Comparison of ENCODE assay signal across 8 cellular contexts in the genomic region with DNA sequence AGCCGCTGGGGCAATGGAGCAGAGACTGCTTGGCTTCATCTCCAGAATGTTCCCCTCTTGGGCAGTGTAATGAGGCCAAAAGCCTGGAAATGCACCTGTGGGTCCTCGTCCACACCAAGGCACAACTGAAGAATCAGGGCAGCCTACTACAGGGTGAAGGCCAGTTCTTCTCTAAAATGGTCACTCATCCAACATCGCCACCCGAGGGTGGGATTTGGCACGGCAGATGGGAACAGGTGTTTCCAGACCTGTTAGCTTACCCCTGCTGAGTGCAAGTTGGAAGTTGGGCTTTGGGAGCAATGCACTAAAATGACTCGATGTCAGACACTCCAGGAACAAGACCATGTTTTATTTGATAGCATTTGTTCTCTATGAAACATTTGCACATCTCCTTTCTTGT.
A peak's percentile ranks its signal among the peaks of the same experiment; 100 is the strongest.
DNase-seq lines count a peak whose midpoint lies in the region; ATAC-seq and TF ChIP-seq lines count a peak whose summit lies in the region.
"Had no signal": no experiment of that assay in that cellular context is flagged by ENCODE, and none has a peak within 500 bp of the region (broad histone marks: within the 10 kb centered on the region; RNA-seq: fewer than 3 reads in every experiment).

No MANE protein-coding gene starts in this region.

- CTCF ChIA-PET in CD8-positive, alpha-beta T cell (lab: Charles Lee) = interaction anchor here (1.0 to 1.7 kb wide), 3 partner anchors 17 to 521 kb away, joined by 3 to 5 read pairs (median 4); no protein-coding TSS in a partner anchor

- no peaks in the 10 kb centered on the region for H3K27me3 ChIP-seq in CD8-positive, alpha-beta T cell (ENCODE audit: insufficient read depth, low read length)
- H3K27me3 ChIP-seq in effector memory CD4-positive, alpha-beta T cell (replicated peaks; ENCODE audit: control insufficient read depth, insufficient read depth, low read length, poor library complexity, severe bottlenecking) = no peaks in the 10 kb centered on the region

- no peak overlapping the region for H3K27ac Mint-ChIP-seq in CD8-positive, alpha-beta T cell

- no peaks in the 10 kb centered on the region for H3K9me3 ChIP-seq in CD8-positive, alpha-beta T cell (ENCODE audit: low read length)
- H3K9me3 ChIP-seq in effector memory CD4-positive, alpha-beta T cell (ENCODE audit: control insufficient read depth, low read length) = no peaks in the 10 kb centered on the region

- no peaks in the 10 kb centered on the region for H3K36me3 ChIP-seq in CD8-positive, alpha-beta T cell (ENCODE audit: insufficient read depth, low read length)
- no peaks in the 10 kb centered on the region for H3K36me3 ChIP-seq in effector memory CD4-positive, alpha-beta T cell (ENCODE audit: control insufficient read depth, insufficient read depth, low read length)

- no peak for TF ChIP-seq CTCF in CD8-positive, alpha-beta T cell (IDR thresholded peaks at IDR 0.05)
- TF ChIP-seq CTCF in GM12873 (IDR thresholded peaks at IDR 0.05; ENCODE audit: insufficient read depth, low read depth, low read length, missing control alignments) = peak; percentile 6

- no peaks in the 10 kb centered on the region for H3K27me3 Mint-ChIP-seq in CD8-positive, alpha-beta T cell (ENCODE audit: low read depth)

- H3K4me3 ChIP-seq in CD8-positive, alpha-beta T cell (ENCODE audit: low read depth, low read length) = no peak overlapping the region
- H3K4me3 ChIP-seq in effector memory CD4-positive, alpha-beta T cell (ENCODE audit: insufficient read depth, low read depth, low read length, poor library complexity, severe bottlenecking) = no peak overlapping the region

- no peaks in the 10 kb centered on the region for H3K36me3 Mint-ChIP-seq in CD8-positive, alpha-beta T cell

- H3K4me1 Mint-ChIP-seq in CD8-positive, alpha-beta T cell (ENCODE audit: low read depth) = no peaks in the 10 kb centered on the region

- intact Hi-C loops in CD8-positive, alpha-beta T cell (cut with DNase I, micrococcal nuclease) = loop anchor here in 1 of 2 experiments (10.0 kb wide), 1 partner anchor 154 kb away; no protein-coding TSS in a partner anchor

- DNase-seq in CD8-positive, alpha-beta T cell = peak in 6 of 7 experiments; percentile 16 to 70 (median 30)
- peak; percentile 11 to 20 for DNase-seq in activated CD4-positive, alpha-beta T cell treated with anti-CD3 and anti-CD28 coated beads, Interleukin-2, amount 50 U/mL, for 48 hours
- peak in 2 of 3 donors; percentile 3 to 11 for DNase-seq in effector memory CD4-positive, alpha-beta T cell
- no peak for DNase-seq in pons (ENCODE audit: low spot score)
- DNase-seq in islet precursor cell = no peak
- DNase-seq: NCI-H446 treated with DMSO at 0.1 percent for 48 hours had no signal

- POLR2A ChIA-PET in CD8-positive, alpha-beta T cell (lab: Charles Lee) = no interaction called here

- H3K9me3 Mint-ChIP-seq in CD8-positive, alpha-beta T cell = no peaks in the 10 kb centered on the region

- H3K4me1 ChIP-seq in CD8-positive, alpha-beta T cell (ENCODE audit: insufficient read depth, low read length) = no peaks in the 10 kb centered on the region
- H3K4me1 ChIP-seq in effector memory CD4-positive, alpha-beta T cell (ENCODE audit: control insufficient read depth, insufficient read depth, low read length, poor library complexity, severe bottlenecking) = no peaks in the 10 kb centered on the region

- no peak overlapping the region for H3K27ac ChIP-seq in CD8-positive, alpha-beta T cell (ENCODE audit: low read depth, low read length)
- H3K27ac ChIP-seq in effector memory CD4-positive, alpha-beta T cell (ENCODE audit: insufficient read depth, low read length, poor library complexity, severe bottlenecking) = no peak overlapping the region

- H3K4me3 Mint-ChIP-seq in CD8-positive, alpha-beta T cell = no peak overlapping the region

- ATAC-seq in CD8-positive, alpha-beta T cell = no peak
- no peak for ATAC-seq in GM18502 (IDR thresholded peaks at IDR 0.05; ENCODE audit: poor library complexity, unreplicated experiment)

Comparison
In these comparisons a context has a peak if more than half of its experiments do, and no peak if none do; other contexts are left out.
1. DNase-seq: peak in CD8-positive, alpha-beta T cell (6 of 7), activated CD4-positive, alpha-beta T cell treated with anti-CD3 and anti-CD28 coated beads, Interleukin-2, amount 50 U/mL, for 48 hours (2 of 2) and effector memory CD4-positive, alpha-beta T cell (2 of 3); none in pons (single experiment) and islet precursor cell (single experiment).